8 cellular contexts compared by ENCODE assay signal in genomic region chr20:49668181-49668877, GRCh38. TPM values are rescaled to one million over a fixed set of nuclear protein-coding genes. Genes with fewer than 3 reads are reported as not detected.
DNase-seq lines count a peak whose midpoint lies in the region; ATAC-seq and TF ChIP-seq lines count a peak whose summit lies in the region.

No MANE protein-coding gene starts in this region.

- intact Hi-C loops in left ventricle myocardium superior (cut with micrococcal nuclease) (no loop called here), uterus (cut with DNase I; ENCODE audit: low total_unique reads) (no loop called here)

- H3K4me1 ChIP-seq in uterus: no peaks in the 10 kb centered on the region

- no peak overlapping the region for H3K27ac ChIP-seq in uterus

- DNase-seq in stimulated activated naive CD4-positive, alpha-beta T cell treated with Interleukin-2 at 50 U/mL for 16 hours (lab: John Stamatoyannopoulos, UW): peak; percentile 84
- DNase-seq in stimulated activated naive CD4-positive, alpha-beta T cell (lab: John Stamatoyannopoulos, UW): no peak
- DNase-seq in activated CD8-positive, alpha-beta memory T cell treated with anti-CD3 and anti-CD28 coated beads for 4 hours (ENCODE audit: low read depth in 2 of 2): peak; percentile 59 to 71
- DNase-seq in left ventricle myocardium superior: peak; percentile 37
- peak; percentile 35 to 49 for DNase-seq in stimulated activated CD8-positive, alpha-beta memory T cell treated with anti-CD3 and anti-CD28 coated beads, Interleukin-4, amount 100 ng/mL, for 1 hour (ENCODE audit: low read depth in 2 of 2, low spot score in 1 of 2)
- no peak for DNase-seq in foreskin fibroblast
- DNase-seq in uterus: no peak

- no peaks in the 10 kb centered on the region for H3K9me3 ChIP-seq in uterus

- H3K27me3 ChIP-seq in uterus: no peaks in the 10 kb centered on the region

- no peak overlapping the region for H3K4me3 ChIP-seq in foreskin fibroblast (ENCODE audit: low read depth in 1 of 2, low read length in 2 of 2)
- no peak overlapping the region for H3K4me3 ChIP-seq in uterus

- ATAC-seq in HG03571 (IDR thresholded peaks at IDR 0.05; ENCODE audit: unreplicated experiment): peak; percentile 69
- peak; percentile 77 for ATAC-seq in left ventricle myocardium superior

- no peaks in the 10 kb centered on the region for H3K36me3 ChIP-seq in uterus

- TF ChIP-seq CTCF in foreskin fibroblast (IDR thresholded peaks at IDR 0.05; ENCODE audit: low read depth, low read length): no peak
- no peak for TF ChIP-seq CTCF in uterus (IDR thresholded peaks at IDR 0.05)

- TF ChIP-seq POLR2A in uterus (IDR thresholded peaks at IDR 0.05): no peak

RNA-seq across cellular contexts. Expression of gene B4GALT5, which starts 45.3 kb away (rescaled TPM):
- 37.2 TPM for total RNA-seq in left ventricle myocardium superior
- 10 to 100 TPM; 13.5 to 59.0 (median 25.0) TPM for total RNA-seq in uterus

Comparison
In these comparisons a context has a peak if more than half of its experiments do, and no peak if none do; other contexts are left out.
1. DNase-seq: peak in stimulated activated naive CD4-positive, alpha-beta T cell treated with Interleukin-2 at 50 U/mL for 16 hours (single experiment), activated CD8-positive, alpha-beta memory T cell treated with anti-CD3 and anti-CD28 coated beads for 4 hours (2 of 2), left ventricle myocardium superior (single experiment) and stimulated activated CD8-positive, alpha-beta memory T cell treated with anti-CD3 and anti-CD28 coated beads, Interleukin-4, amount 100 ng/mL, for 1 hour (2 of 2); none in stimulated activated naive CD4-positive, alpha-beta T cell (0 of 6), foreskin fibroblast (0 of 2) and uterus (0 of 2).